In genomic region chr1:157234705-157235273, GRCh38 we compare ENCODE assay signal across 15 cellular contexts.
"Had no signal": no experiment of that assay in that cellular context is flagged by ENCODE, and none has a peak within 500 bp of the region (broad histone marks: within the 10 kb centered on the region; RNA-seq: fewer than 3 reads in every experiment).

No MANE protein-coding gene starts in this region.

- H3K4me1 ChIP-seq: ascending aorta, colonic mucosa had no signal

- H3K9me3 Mint-ChIP-seq: activated T-cell treated with anti-CD3 and anti-CD28 coated beads, Interleukin-2, amount 50 U/mL, for 72 hours; central memory CD8-positive, alpha-beta T cell had no signal

- H3K27me3 ChIP-seq: ascending aorta, colonic mucosa, transverse colon had no signal

- DNase-seq: activated CD4-positive, alpha-beta T cell treated with anti-CD3 and anti-CD28 coated beads, Interleukin-2, amount 50 U/mL, for 4 hours; activated effector memory CD4-positive, alpha-beta T cell treated with anti-CD3 and anti-CD28 coated beads, Interleukin-2, amount 50 U/mL, for 16 hours; activated naive CD4-positive, alpha-beta T cell treated with anti-CD3 and anti-CD28 coated beads, Interleukin-2, amount 50 U/mL, for 16 hours; activated T-cell treated with anti-CD3 and anti-CD28 coated beads, Interleukin-2, amount 50 U/mL, for 72 hours; colonic mucosa; left colon; stimulated activated CD4-positive, alpha-beta T cell treated with anti-CD3 and anti-CD28 coated beads, Interleukin-2, amount 100 ng/mL, for 24 hours; stimulated activated naive CD8-positive, alpha-beta T cell treated with anti-CD3 and anti-CD28 coated beads, Interleukin-15, Interleukin-2, amounts not matched to agents 100 U/mL and 50 U/mL, for 24 hours; substantia nigra; T1000; transverse colon; WERI-Rb-1 had no signal

- H3K9me3 ChIP-seq: ascending aorta, colonic mucosa, transverse colon had no signal

- H3K4me1 Mint-ChIP-seq: central memory CD8-positive, alpha-beta T cell had no signal

- H3K27ac ChIP-seq: ascending aorta, colonic mucosa, transverse colon, WERI-Rb-1 had no signal

- H3K27ac Mint-ChIP-seq: activated T-cell treated with anti-CD3 and anti-CD28 coated beads, Interleukin-2, amount 50 U/mL, for 72 hours had no signal

- H3K4me3 ChIP-seq: ascending aorta, colonic mucosa, lung, transverse colon had no signal

- H3K4me3 Mint-ChIP-seq: activated T-cell treated with anti-CD3 and anti-CD28 coated beads, Interleukin-2, amount 50 U/mL, for 72 hours; central memory CD8-positive, alpha-beta T cell had no signal

- H3K36me3 ChIP-seq: ascending aorta, colonic mucosa, transverse colon, WERI-Rb-1 had no signal
